ENCODE assay signal across 8 cellular contexts in genomic region chr19:43532571-43532961, GRCh38. TPM values are rescaled to one million over a fixed set of nuclear protein-coding genes. Genes with fewer than 3 reads are reported as not detected.
A peak's percentile ranks its signal among the peaks of the same experiment; 100 is the strongest.
DNase-seq lines count a peak whose midpoint lies in the region; ATAC-seq and TF ChIP-seq lines count a peak whose summit lies in the region.

No MANE protein-coding gene starts in this region.

- no peaks in the 10 kb centered on the region for H3K9me3 ChIP-seq in adrenal gland (replicated peaks in 1 of 3)

- H3K9me3 Mint-ChIP-seq in immature natural killer cell: no peaks in the 10 kb centered on the region

- peak overlapping the region; percentile 87 to 96 (median 94) for H3K4me3 Mint-ChIP-seq in immature natural killer cell

- H3K27me3 Mint-ChIP-seq in immature natural killer cell (ENCODE audit: low read depth in 3 of 3): peaks cover 0 to 16% (median 7%) of the 10 kb centered on the region in 3 donors

- peaks cover 0 to 6% (median 0%) of the 10 kb centered on the region in 3 donors for H3K36me3 Mint-ChIP-seq in immature natural killer cell

- no peak for TF ChIP-seq POLR2A in NB4 (IDR thresholded peaks at IDR 0.05; ENCODE audit: extremely low read depth, insufficient read length)
- TF ChIP-seq POLR2A in adrenal gland (IDR thresholded peaks at IDR 0.05): no peak

- TF ChIP-seq CTCF in C4-2B (conservative IDR thresholded peaks at IDR 0.05) (no peak), NB4 (IDR thresholded peaks at IDR 0.05; ENCODE audit: low read depth, low read length) (no peak), adrenal gland (IDR thresholded peaks at IDR 0.05) (no peak)

- peak overlapping the region; percentile 81 to 90 (median 88) for H3K27ac Mint-ChIP-seq in immature natural killer cell

- intact Hi-C loops in adrenal gland (cut with DNase I): no loop called here

- peak; percentile 43 for DNase-seq in GM19238 (ENCODE audit: insufficient read length, low spot score)
- DNase-seq in NB4 (ENCODE audit: low read depth): no peak
- peak in 6 of 7 donors; percentile 49 to 79 (median 74) for DNase-seq in adrenal gland
- no peak for DNase-seq in immature natural killer cell
- DNase-seq in stimulated activated naive CD8-positive, alpha-beta T cell treated with anti-CD3 and anti-CD28 coated beads, Interleukin-15, Interleukin-2, amounts not matched to agents 100 U/mL and 50 U/mL, for 24 hours: peak; percentile 65
- DNase-seq in GM03348 (ENCODE audit: low spot score): no peak
- no peak for DNase-seq in kidney tubule cell (ENCODE audit: low spot score)

- WGBS in adrenal gland, 4 donors: 0 to 2% (median 2%) methylated on average over 6 to 16 of the region's 16 CpGs

- H3K36me3 ChIP-seq in adrenal gland (replicated peaks in 1 of 2): peaks cover 0 to under 1% of the 10 kb centered on the region in 2 donors

- peaks cover 31 to 44% of the 10 kb centered on the region in 2 donors for H3K4me1 Mint-ChIP-seq in immature natural killer cell

- peak overlapping the region; percentile 86 for H3K27ac ChIP-seq in C4-2B
- H3K27ac ChIP-seq in adrenal gland: peak overlapping the region; percentile 72 to 95 (median 86)

- ATAC-seq in stimulated activated naive CD8-positive, alpha-beta T cell treated with anti-CD3 and anti-CD28 coated beads, Interleukin-15, Interleukin-2, amounts not matched to agents 100 U/mL and 50 U/mL, for 24 hours: peak; percentile 15

- H3K27me3 ChIP-seq in adrenal gland: no peaks in the 10 kb centered on the region

- H3K4me1 ChIP-seq in adrenal gland (replicated peaks in 1 of 2): peaks cover 6 to 18% of the 10 kb centered on the region in 2 donors

- H3K4me3 ChIP-seq in NB4 (ENCODE audit: low read depth, low read length) (peak overlapping the region; percentile 59), adrenal gland (peak overlapping the region in 3 of 4 donors; percentile 20 to 59 (median 27))

RNA-seq across cellular contexts. Expression of gene ZNF575, which starts 0.4 kb away (rescaled TPM):
- 1 to 10 TPM in 3 of 8 donors, under 1 TPM in 3, not detected in 2; 0.27 to 2.9 (median 1.4) TPM for total RNA-seq in adrenal gland
- polyA plus RNA-seq in adrenal gland: 1 to 10 TPM in 2 of 3 donors, under 1 TPM in 1; 0.53 to 2.2 (median 1.2) TPM
- polyA plus RNA-seq in immature natural killer cell: 1 to 10 TPM; 1.1 to 3.5 (median 1.7) TPM

RNA-seq across cellular contexts. Expression of gene ETHE1, which starts 5.6 kb away (rescaled TPM):
- total RNA-seq in adrenal gland: 10 to 100 TPM; 22.7 to 78.7 (median 39.4) TPM
- 10 to 100 TPM; 18.2 to 20.0 (median 18.4) TPM for polyA plus RNA-seq in adrenal gland
- polyA plus RNA-seq in immature natural killer cell: 100 to 1,000 TPM in 1 of 3 donors, 10 to 100 TPM in 2; 70.5 to 156 (median 74.5) TPM

RNA-seq across cellular contexts. Expression of gene PHLDB3, which starts 28.0 kb away (rescaled TPM):
- total RNA-seq in adrenal gland: 10 to 100 TPM in 7 of 8 donors, 1 to 10 TPM in 1; 3.5 to 30.7 (median 19.5) TPM
- polyA plus RNA-seq in adrenal gland: 10 to 100 TPM in 2 of 3 donors, 1 to 10 TPM in 1; 1.7 to 54.5 (median 33.7) TPM
- 1 to 10 TPM in 2 of 3 donors, under 1 TPM in 1; 0.51 to 3.2 (median 1.3) TPM for polyA plus RNA-seq in immature natural killer cell

RNA-seq across cellular contexts. Expression of gene XRCC1, which starts 42.8 kb away (rescaled TPM):
- 10 to 100 TPM; 16.6 to 32.2 (median 26.6) TPM for total RNA-seq in adrenal gland
- polyA plus RNA-seq in adrenal gland: 10 to 100 TPM; 15.7 to 37.2 (median 31.1) TPM
- polyA plus RNA-seq in immature natural killer cell: 10 to 100 TPM; 13.3 to 34.3 (median 15.2) TPM

RNA-seq across cellular contexts. Expression of gene PINLYP, which starts 43.0 kb away (rescaled TPM):
- 1 to 10 TPM in 6 of 8 donors, under 1 TPM in 1, not detected in 1; 0.61 to 5.1 (median 2.8) TPM for total RNA-seq in adrenal gland
- polyA plus RNA-seq in adrenal gland: 10 to 100 TPM in 2 of 3 donors, 1 to 10 TPM in 1; 4.3 to 16.0 (median 12.4) TPM
- 1 to 10 TPM in 1 of 3 donors, under 1 TPM in 1, not detected in 1; 0.61 to 3.9 TPM for polyA plus RNA-seq in immature natural killer cell

Comparison
In these comparisons a context has a peak if more than half of its experiments do, and no peak if none do; other contexts are left out.
1. DNase-seq: peak in GM19238 (single experiment), adrenal gland (6 of 7) and stimulated activated naive CD8-positive, alpha-beta T cell treated with anti-CD3 and anti-CD28 coated beads, Interleukin-15, Interleukin-2, amounts not matched to agents 100 U/mL and 50 U/mL, for 24 hours (single experiment); none in NB4 (single experiment), immature natural killer cell (0 of 3), GM03348 (single experiment) and kidney tubule cell (single experiment).